In genomic region chr22:37256075-37256726, GRCh38 we compare ENCODE assay signal across 23 cellular contexts. TPM values are rescaled to one million over a fixed set of nuclear protein-coding genes. Genes with fewer than 3 reads are reported as not detected.
DNase-seq lines count a peak whose midpoint lies in the region; ATAC-seq and TF ChIP-seq lines count a peak whose summit lies in the region.
"Had no signal": no experiment of that assay in that cellular context is flagged by ENCODE, and none has a peak within 500 bp of the region (broad histone marks: within the 10 kb centered on the region; RNA-seq: fewer than 3 reads in every experiment).

No MANE protein-coding gene starts in this region.

- peak overlapping the region in 2 of 4 donors; percentile 76 to 93 for H3K4me3 Mint-ChIP-seq in IgD-negative memory B cell
- no peak overlapping the region for H3K4me3 Mint-ChIP-seq in endodermal cell
- peak overlapping the region; percentile 62 for H3K4me3 Mint-ChIP-seq in stimulated activated memory B cell treated with anti-CD40 and anti-IgM and Interleukin-4, amounts not matched to agents 10 μg/mL and 1 μg/mL and 100 μg/mL, for 72 hours
- H3K4me3 Mint-ChIP-seq: activated CD4-positive, alpha-beta T cell treated with anti-CD3 and anti-CD28 coated beads, Interleukin-2, amount 10 ng/mL, durations not matched to agents 7 days and 5 days; neural crest cell had no signal

- H3K4me3 ChIP-seq in endodermal cell (ENCODE audit: low read length), result no peak overlapping the region
- H3K4me3 ChIP-seq in tibial artery, result no peak overlapping the region
- H3K4me3 ChIP-seq: ascending aorta; BLaER1 treated with 17β-estradiol and CSF1 and Interleukin-3, amounts not matched to agents 10 nM and 100 nM; psoas muscle had no signal

- H3K36me3 Mint-ChIP-seq in activated naive CD4-positive, alpha-beta T cell treated with anti-CD3 and anti-CD28 coated beads, Interleukin-2, amount 50 U/mL, for 72 hours, result no peaks in the 10 kb centered on the region
- H3K36me3 Mint-ChIP-seq in IgD-negative memory B cell (no peaks in the 10 kb centered on the region), endodermal cell (ENCODE audit: low read depth) (no peaks in the 10 kb centered on the region)
- no peaks in the 10 kb centered on the region for H3K36me3 Mint-ChIP-seq in stimulated activated memory B cell treated with anti-CD40 and anti-IgM and Interleukin-4, amounts not matched to agents 10 μg/mL and 1 μg/mL and 100 μg/mL, for 72 hours

- H3K27ac ChIP-seq in endodermal cell (ENCODE audit: low read depth, low read length) (no peak overlapping the region), tibial artery (no peak overlapping the region)
- H3K27ac ChIP-seq: ascending aorta; BLaER1 treated with 17β-estradiol and CSF1 and Interleukin-3, amounts not matched to agents 10 nM and 100 nM; psoas muscle had no signal

- no peak for TF ChIP-seq CTCF in endodermal cell (conservative IDR thresholded peaks at IDR 0.05)
- no peak for TF ChIP-seq CTCF in tibial artery (IDR thresholded peaks at IDR 0.05)

- peak overlapping the region; percentile 9 to 83 for H3K27ac Mint-ChIP-seq in activated naive CD4-positive, alpha-beta T cell treated with anti-CD3 and anti-CD28 coated beads, Interleukin-2, amount 50 U/mL, for 72 hours
- H3K27ac Mint-ChIP-seq in IgD-negative memory B cell (peak overlapping the region in 2 of 3 donors; percentile 28 to 54), endodermal cell (no peak overlapping the region)
- peak overlapping the region; percentile 91 for H3K27ac Mint-ChIP-seq in stimulated activated memory B cell treated with anti-CD40 and anti-IgM and Interleukin-4, amounts not matched to agents 10 μg/mL and 1 μg/mL and 100 μg/mL, for 72 hours
- H3K27ac Mint-ChIP-seq: activated CD4-positive, alpha-beta T cell treated with anti-CD3 and anti-CD28 coated beads, Interleukin-2, amount 10 ng/mL, durations not matched to agents 7 days and 5 days had no signal

- no peaks in the 10 kb centered on the region for H3K9me3 Mint-ChIP-seq in activated naive CD4-positive, alpha-beta T cell treated with anti-CD3 and anti-CD28 coated beads, Interleukin-2, amount 50 U/mL, for 72 hours
- H3K9me3 Mint-ChIP-seq in IgD-negative memory B cell (no peaks in the 10 kb centered on the region), endodermal cell (no peaks in the 10 kb centered on the region)
- H3K9me3 Mint-ChIP-seq in stimulated activated memory B cell treated with anti-CD40 and anti-IgM and Interleukin-4, amounts not matched to agents 10 μg/mL and 1 μg/mL and 100 μg/mL, for 72 hours, result no peaks in the 10 kb centered on the region
- H3K9me3 Mint-ChIP-seq: activated CD4-positive, alpha-beta T cell treated with anti-CD3 and anti-CD28 coated beads, Interleukin-2, amount 10 ng/mL, durations not matched to agents 7 days and 5 days; neural crest cell had no signal

- H3K27me3 ChIP-seq in endodermal cell (ENCODE audit: control insufficient read depth, insufficient read depth, low read length, poor library complexity, severe bottlenecking) (peaks cover 10% of the 10 kb centered on the region), tibial artery (peaks cover 0 to 70% of the 10 kb centered on the region in 2 donors)
- H3K27me3 ChIP-seq: ascending aorta had no signal

- peaks cover 13% of the 10 kb centered on the region for H3K4me1 ChIP-seq in endodermal cell (ENCODE audit: control insufficient read depth, insufficient read depth, low read length)
- no peaks in the 10 kb centered on the region for H3K4me1 ChIP-seq in tibial artery
- H3K4me1 ChIP-seq: ascending aorta, psoas muscle had no signal

- DNase-seq in activated naive CD4-positive, alpha-beta T cell treated with anti-CD3 and anti-CD28 coated beads, Interleukin-2, amount 50 U/mL, for 72 hours (ENCODE audit: low spot score in 2 of 2), result no peak
- DNase-seq in activated naive CD4-positive, alpha-beta T cell treated with Interleukin-2 at 50 U/mL for 16 hours, result no peak
- DNase-seq in endodermal cell, result peak; percentile 48
- no peak for DNase-seq in SK-N-DZ (ENCODE audit: low spot score)
- no peak for DNase-seq in tibial artery
- DNase-seq: activated CD4-positive, alpha-beta T cell treated with anti-CD3 and anti-CD28 coated beads, Interleukin-2, amount 10 ng/mL, durations not matched to agents 7 days and 5 days; activated CD8-positive, alpha-beta memory T cell treated with anti-CD3 and anti-CD28 coated beads, Interleukin-2, amount 50 U/mL, for 4 hours; activated effector memory CD4-positive, alpha-beta T cell treated with anti-CD3 and anti-CD28 coated beads, Interleukin-2, amount 50 U/mL, for 16 hours; effector memory CD4-positive, alpha-beta T cell; midbrain; MM.1S; NCI-H1694 treated with DMSO at 0.1 percent for 48 hours; psoas muscle; small intestine; stimulated activated CD4-positive, alpha-beta T cell treated with anti-CD3 and anti-CD28 coated beads, Interleukin-4, amount 100 ng/mL, for 1 hour; T-helper 17 cell had no signal

- H3K36me3 ChIP-seq in endodermal cell (ENCODE audit: control insufficient read depth, insufficient read depth, low read length), result no peaks in the 10 kb centered on the region
- no peaks in the 10 kb centered on the region for H3K36me3 ChIP-seq in tibial artery
- H3K36me3 ChIP-seq: ascending aorta; BLaER1 treated with 17β-estradiol and CSF1 and Interleukin-3, amounts not matched to agents 10 nM and 100 nM had no signal

- H3K9ac ChIP-seq in endodermal cell (ENCODE audit: extremely low read depth, low read length, poor library complexity, severe bottlenecking), result no peak overlapping the region
- H3K9ac ChIP-seq: BLaER1 treated with 17β-estradiol and CSF1 and Interleukin-3, amounts not matched to agents 10 nM and 100 nM had no signal

- 78 to 87% methylated on average over 4 to 10 of the region's 10 CpGs for WGBS in endodermal cell (ENCODE audit: insufficient coverage in 1 of 2, insufficient read length in 1 of 2), 2 experiments

- intact Hi-C loops in tibial artery (cut with DNase I; ENCODE audit: low total_unique reads), result no loop called here

- H3K4me1 Mint-ChIP-seq in IgD-negative memory B cell (peaks cover 27 to 38% (median 30%) of the 10 kb centered on the region in 3 donors), endodermal cell (peaks cover 36% of the 10 kb centered on the region)
- peaks cover 45% of the 10 kb centered on the region for H3K4me1 Mint-ChIP-seq in stimulated activated memory B cell treated with anti-CD40 and anti-IgM and Interleukin-4, amounts not matched to agents 10 μg/mL and 1 μg/mL and 100 μg/mL, for 72 hours

- ATAC-seq in activated naive CD4-positive, alpha-beta T cell treated with anti-CD3 and anti-CD28 coated beads, Interleukin-2, amount 50 U/mL, for 72 hours, result no peak
- peak; percentile 75 for ATAC-seq in stimulated activated memory B cell treated with anti-CD40 and anti-IgM and Interleukin-4, amounts not matched to agents 10 μg/mL and 1 μg/mL and 100 μg/mL, for 72 hours
- no peak for ATAC-seq in GM18498 (IDR thresholded peaks at IDR 0.05; ENCODE audit: unreplicated experiment)
- ATAC-seq: psoas muscle, T-helper 17 cell had no signal

- peaks cover 2% of the 10 kb centered on the region for H3K27me3 Mint-ChIP-seq in IgD-negative memory B cell
- H3K27me3 Mint-ChIP-seq in endodermal cell (ENCODE audit: insufficient read depth), result peaks cover 21% of the 10 kb centered on the region
- no peaks in the 10 kb centered on the region for H3K27me3 Mint-ChIP-seq in stimulated activated memory B cell treated with anti-CD40 and anti-IgM and Interleukin-4, amounts not matched to agents 10 μg/mL and 1 μg/mL and 100 μg/mL, for 72 hours

- H3K9me3 ChIP-seq in endodermal cell (ENCODE audit: control insufficient read depth, low read length) (no peaks in the 10 kb centered on the region), tibial artery (no peaks in the 10 kb centered on the region)
- H3K9me3 ChIP-seq: ascending aorta; BLaER1 treated with 17β-estradiol and CSF1 and Interleukin-3, amounts not matched to agents 10 nM and 100 nM; psoas muscle had no signal

RNA-seq across cellular contexts. Expression of gene RAC2, which starts 12.1 kb away (rescaled TPM):
- total RNA-seq in activated naive CD4-positive, alpha-beta T cell treated with anti-CD3 and anti-CD28 coated beads, Interleukin-2, amount 50 U/mL, for 72 hours, result 100 to 1,000 TPM; 655 to 769 TPM
- 1,067 TPM for polyA plus RNA-seq in IgD-negative memory B cell
- total RNA-seq in endodermal cell, result 1 to 10 TPM; 4.5 to 5.6 TPM
- polyA plus RNA-seq in endodermal cell (2013, experiment 1 of 2), result 2.0 TPM
- polyA plus RNA-seq in endodermal cell (2013, experiment 2 of 2), result 1.8 TPM
- 0.44 and 0.71 TPM in 2 replicates for polyA plus RNA-seq in SK-N-DZ (2014; cell fraction: cytosol; rRNA removed)
- not detected in 2 replicates for polyA plus RNA-seq in SK-N-DZ (2014; cell fraction: nucleus; rRNA removed)

RNA-seq across cellular contexts. Expression of gene CYTH4, which starts 26.1 kb away (rescaled TPM):
- total RNA-seq in activated naive CD4-positive, alpha-beta T cell treated with anti-CD3 and anti-CD28 coated beads, Interleukin-2, amount 50 U/mL, for 72 hours, result 10 to 100 TPM; 60.7 to 69.7 TPM
- polyA plus RNA-seq in IgD-negative memory B cell, result 70.8 TPM
- not detected for total RNA-seq in endodermal cell
- polyA plus RNA-seq in endodermal cell (2013, experiment 1 of 2), result not detected
- not detected for polyA plus RNA-seq in endodermal cell (2013, experiment 2 of 2)
- not detected in 2 replicates for polyA plus RNA-seq in SK-N-DZ (2014; cell fraction: cytosol; rRNA removed)
- polyA plus RNA-seq in SK-N-DZ (2014; cell fraction: nucleus; rRNA removed), result not detected in 2 replicates
- total RNA-seq: neural crest cell had no signal

RNA-seq across cellular contexts. Expression of gene SSTR3, which starts 43.9 kb away (rescaled TPM):
- 10 to 100 TPM in 1 of 2 donors, 1 to 10 TPM in 1; 5.2 to 28.1 TPM for total RNA-seq in activated naive CD4-positive, alpha-beta T cell treated with anti-CD3 and anti-CD28 coated beads, Interleukin-2, amount 50 U/mL, for 72 hours
- 0.95 TPM for polyA plus RNA-seq in IgD-negative memory B cell
- under 1 TPM; 0.11 to 0.20 TPM for total RNA-seq in endodermal cell
- polyA plus RNA-seq in endodermal cell (2013, experiment 1 of 2), result 0.14 TPM
- 0.12 TPM for polyA plus RNA-seq in endodermal cell (2013, experiment 2 of 2)
- 0.05 and 0.08 TPM in 2 replicates for polyA plus RNA-seq in SK-N-DZ (2014; cell fraction: cytosol; rRNA removed)
- polyA plus RNA-seq in SK-N-DZ (2014; cell fraction: nucleus; rRNA removed), result 0.03 TPM in 1 of 2 replicates, not detected in the other
- total RNA-seq: ascending aorta, psoas muscle, subcutaneous adipose tissue had no signal

Comparison
In these comparisons a context has a peak if more than half of its experiments do, and no peak if none do; other contexts are left out.
1. RNA of gene RAC2, which starts 12.1 kb away (total RNA-seq): 655 to 769 TPM in activated naive CD4-positive, alpha-beta T cell treated with anti-CD3 and anti-CD28 coated beads, Interleukin-2, amount 50 U/mL, for 72 hours; 4.5 to 5.6 TPM in endodermal cell; every median in the first group is over 10 times any median in the second.
2. RNA of gene CYTH4, which starts 26.1 kb away (total RNA-seq): 60.7 to 69.7 TPM in activated naive CD4-positive, alpha-beta T cell treated with anti-CD3 and anti-CD28 coated beads, Interleukin-2, amount 50 U/mL, for 72 hours; not detected in endodermal cell; every median in the first group is over 10 times any median in the second.
3. RNA of gene SSTR3, which starts 43.9 kb away (total RNA-seq): 5.2 to 28.1 TPM in activated naive CD4-positive, alpha-beta T cell treated with anti-CD3 and anti-CD28 coated beads, Interleukin-2, amount 50 U/mL, for 72 hours; 0.11 to 0.20 TPM in endodermal cell; every median in the first group is over 4 times any median in the second.